In genomic region chr10:3774814-3775670, GRCh38 we compare ENCODE assay signal across 1 cellular context.
A peak's percentile ranks its signal among the peaks of the same experiment; 100 is the strongest.
TF ChIP-seq lines count a peak whose summit lies in the region.

No MANE protein-coding gene starts in this region.

TF ChIP-seq in SK-N-SH treated with all-trans-retinoic acid at 6 μM for 48 hours, 23 proteins besides CTCF, POLR2A, EP300 and RAD21 (continued from another document):
- TF ChIP-seq, protein P1, sequence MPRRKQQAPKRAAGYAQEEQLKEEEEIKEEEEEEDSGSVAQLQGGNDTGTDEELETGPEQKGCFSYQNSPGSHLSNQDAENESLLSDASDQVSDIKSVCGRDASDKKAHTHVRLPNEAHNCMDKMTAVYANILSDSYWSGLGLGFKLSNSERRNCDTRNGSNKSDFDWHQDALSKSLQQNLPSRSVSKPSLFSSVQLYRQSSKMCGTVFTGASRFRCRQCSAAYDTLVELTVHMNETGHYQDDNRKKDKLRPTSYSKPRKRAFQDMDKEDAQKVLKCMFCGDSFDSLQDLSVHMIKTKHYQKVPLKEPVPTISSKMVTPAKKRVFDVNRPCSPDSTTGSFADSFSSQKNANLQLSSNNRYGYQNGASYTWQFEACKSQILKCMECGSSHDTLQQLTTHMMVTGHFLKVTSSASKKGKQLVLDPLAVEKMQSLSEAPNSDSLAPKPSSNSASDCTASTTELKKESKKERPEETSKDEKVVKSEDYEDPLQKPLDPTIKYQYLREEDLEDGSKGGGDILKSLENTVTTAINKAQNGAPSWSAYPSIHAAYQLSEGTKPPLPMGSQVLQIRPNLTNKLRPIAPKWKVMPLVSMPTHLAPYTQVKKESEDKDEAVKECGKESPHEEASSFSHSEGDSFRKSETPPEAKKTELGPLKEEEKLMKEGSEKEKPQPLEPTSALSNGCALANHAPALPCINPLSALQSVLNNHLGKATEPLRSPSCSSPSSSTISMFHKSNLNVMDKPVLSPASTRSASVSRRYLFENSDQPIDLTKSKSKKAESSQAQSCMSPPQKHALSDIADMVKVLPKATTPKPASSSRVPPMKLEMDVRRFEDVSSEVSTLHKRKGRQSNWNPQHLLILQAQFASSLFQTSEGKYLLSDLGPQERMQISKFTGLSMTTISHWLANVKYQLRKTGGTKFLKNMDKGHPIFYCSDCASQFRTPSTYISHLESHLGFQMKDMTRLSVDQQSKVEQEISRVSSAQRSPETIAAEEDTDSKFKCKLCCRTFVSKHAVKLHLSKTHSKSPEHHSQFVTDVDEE (CRISPR knock-in tag; IDR thresholded peaks at IDR 0.05) = no peak
- TF ChIP-seq TCF4 (CRISPR knock-in tag; IDR thresholded peaks at IDR 0.05; ENCODE audit: borderline replicate concordance) (no peak), ARNTL (CRISPR knock-in tag; IDR thresholded peaks at IDR 0.05; ENCODE audit: borderline replicate concordance, low read depth) (no peak), CSDC2 (CRISPR knock-in tag; IDR thresholded peaks at IDR 0.05) (0 out of 2 replicates have a peak, but pooled peaks have one; percentile 32), ZC3H10 (CRISPR knock-in tag; IDR thresholded peaks at IDR 0.05) (no peak; the same call in none of the 2 replicates), BACH2 (CRISPR knock-in tag; IDR thresholded peaks at IDR 0.05; ENCODE audit: borderline replicate concordance) (no peak), GLIS3 (CRISPR knock-in tag; IDR thresholded peaks at IDR 0.05) (peak; percentile 54; the same call in 1 of the 2 replicates), ESRRG (CRISPR knock-in tag; IDR thresholded peaks at IDR 0.05) (0 out of 2 replicates have a peak, but pooled peaks have one; percentile 53), ZFP30 (CRISPR knock-in tag; IDR thresholded peaks at IDR 0.05) (no peak), ZNF8 (CRISPR knock-in tag; IDR thresholded peaks at IDR 0.05) (no peak), TOX (CRISPR knock-in tag; IDR thresholded peaks at IDR 0.05; ENCODE audit: borderline replicate concordance) (peak; percentile 3; the same call in 1 of the 2 replicates), POU6F1 (CRISPR knock-in tag; IDR thresholded peaks at IDR 0.05; ENCODE audit: borderline replicate concordance, low read depth) (peak; percentile 68; the same call in 1 of the 2 replicates)
- TF ChIP-seq, protein P2, sequence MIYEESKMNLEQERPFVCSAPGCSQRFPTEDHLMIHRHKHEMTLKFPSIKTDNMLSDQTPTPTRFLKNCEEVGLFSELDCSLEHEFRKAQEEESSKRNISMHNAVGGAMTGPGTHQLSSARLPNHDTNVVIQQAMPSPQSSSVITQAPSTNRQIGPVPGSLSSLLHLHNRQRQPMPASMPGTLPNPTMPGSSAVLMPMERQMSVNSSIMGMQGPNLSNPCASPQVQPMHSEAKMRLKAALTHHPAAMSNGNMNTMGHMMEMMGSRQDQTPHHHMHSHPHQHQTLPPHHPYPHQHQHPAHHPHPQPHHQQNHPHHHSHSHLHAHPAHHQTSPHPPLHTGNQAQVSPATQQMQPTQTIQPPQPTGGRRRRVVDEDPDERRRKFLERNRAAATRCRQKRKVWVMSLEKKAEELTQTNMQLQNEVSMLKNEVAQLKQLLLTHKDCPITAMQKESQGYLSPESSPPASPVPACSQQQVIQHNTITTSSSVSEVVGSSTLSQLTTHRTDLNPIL (CRISPR knock-in tag; IDR thresholded peaks at IDR 0.05; ENCODE audit: low read depth) = no peak; the same call in none of the 2 replicates
